ENCODE assay signal across 17 cellular contexts in genomic region chr11:15523576-15523975, GRCh38.
A peak's percentile ranks its signal among the peaks of the same experiment; 100 is the strongest.
DNase-seq lines count a peak whose midpoint lies in the region; TF ChIP-seq lines count a peak whose summit lies in the region.
"Had no signal": no experiment of that assay in that cellular context is flagged by ENCODE, and none has a peak within 500 bp of the region (broad histone marks: within the 10 kb centered on the region; RNA-seq: fewer than 3 reads in every experiment).

No MANE protein-coding gene starts in this region.

- no peaks in the 10 kb centered on the region for H4K20me1 ChIP-seq in hepatocyte (ENCODE audit: insufficient read depth, poor library complexity, severe bottlenecking)
- H4K20me1 ChIP-seq: BLaER1 had no signal

- H3K27ac Mint-ChIP-seq in nephron progenitor cell: no peak overlapping the region
- H3K27ac Mint-ChIP-seq in CD8-positive, alpha-beta memory T cell: no peak overlapping the region
- H3K27ac Mint-ChIP-seq: H9, HFFc6 had no signal

- in situ Hi-C loops in GM13976 (cut with MboI; ENCODE audit: low sequenced_read_pairs, unreplicated experiment): no loop called here

- H3K9me3 Mint-ChIP-seq in nephron progenitor cell: peaks cover 54% of the 10 kb centered on the region
- peaks cover 13 to 25% (median 18%) of the 10 kb centered on the region in 5 donors for H3K9me3 Mint-ChIP-seq in CD8-positive, alpha-beta memory T cell

- WGBS in hepatocyte (ENCODE audit: low lambda C conversion rate, missing lambda C conversion rate): 38% methylated on average over 2 of the region's 2 CpGs

- H3K27me3 ChIP-seq in hepatocyte: no peaks in the 10 kb centered on the region
- no peaks in the 10 kb centered on the region for H3K27me3 ChIP-seq in CD8-positive, alpha-beta memory T cell (ENCODE audit: insufficient read depth, low read length, poor library complexity, severe bottlenecking)
- H3K27me3 ChIP-seq: BLaER1 had no signal

- POLR2A ChIA-PET in HEK293T (lab: Yijun Ruan, JAX): no interaction called here
- POLR2A ChIA-PET in CD8-positive, alpha-beta memory T cell (lab: Charles Lee): no interaction called here

- no peaks in the 10 kb centered on the region for H3K79me2 ChIP-seq in hepatocyte

- no peak overlapping the region for H2AFZ ChIP-seq in hepatocyte

- H3K9me3 ChIP-seq in hepatocyte (ENCODE audit: low read depth): no peaks in the 10 kb centered on the region
- H3K9me3 ChIP-seq in CD8-positive, alpha-beta memory T cell (ENCODE audit: low read length): no peaks in the 10 kb centered on the region

- no peak for TF ChIP-seq CTCF in hepatocyte (IDR thresholded peaks at IDR 0.05; ENCODE audit: poor library complexity)
- TF ChIP-seq CTCF in nephron progenitor cell (IDR thresholded peaks at IDR 0.05): no peak
- no peak for TF ChIP-seq CTCF in GM13976 (IDR thresholded peaks at IDR 0.05; ENCODE audit: borderline replicate concordance, control extremely low read depth, extremely low read depth, insufficient read depth, missing control alignments)

- DNase-seq in HEK293T (ENCODE audit: extremely low spot score): peak; percentile 23
- DNase-seq in NCI-H1417 treated with DMSO at 0.1 percent for 48 hours (lab: John Stamatoyannopoulos, UW): peak; percentile 6
- no peak for DNase-seq in hepatocyte (ENCODE audit: low spot score)
- peak; percentile 3 for DNase-seq in nephron progenitor cell
- DNase-seq in CD8-positive, alpha-beta memory T cell: no peak
- DNase-seq in epidermal melanocyte (ENCODE audit: insufficient read length, low spot score): no peak
- no peak for DNase-seq in GM13976 (ENCODE audit: low spot score)
- DNase-seq: AML-193, Calu3, DMS 273 treated with DMSO at 0.1 percent for 48 hours, DMS79 treated with DMSO at 0.1 percent for 48 hours, EL, GOT3, H9, HFFc6 had no signal

- H3K36me3 Mint-ChIP-seq in nephron progenitor cell (ENCODE audit: low read depth): peaks cover 14% of the 10 kb centered on the region
- no peaks in the 10 kb centered on the region for H3K36me3 Mint-ChIP-seq in CD8-positive, alpha-beta memory T cell

- H3K4me3 ChIP-seq in hepatocyte: no peak overlapping the region
- no peak overlapping the region for H3K4me3 ChIP-seq in CD8-positive, alpha-beta memory T cell (ENCODE audit: low read length)
- H3K4me3 ChIP-seq: BLaER1, K562 had no signal

- CTCF ChIA-PET in HEK293T (lab: Yijun Ruan, JAX): interaction anchor here (0.7 kb wide), 1 partner anchor 616 kb away, joined by 3 read pairs; no protein-coding TSS in a partner anchor
- CTCF ChIA-PET in CD8-positive, alpha-beta memory T cell (lab: Charles Lee): no interaction called here

- no peak overlapping the region for H3K4me3 Mint-ChIP-seq in nephron progenitor cell
- H3K4me3 Mint-ChIP-seq in CD8-positive, alpha-beta memory T cell: no peak overlapping the region
- H3K4me3 Mint-ChIP-seq: H9, HFFc6 had no signal

- no peaks in the 10 kb centered on the region for H3K4me1 ChIP-seq in hepatocyte (ENCODE audit: insufficient read depth)
- no peaks in the 10 kb centered on the region for H3K4me1 ChIP-seq in CD8-positive, alpha-beta memory T cell (ENCODE audit: insufficient read depth, low read length)
- H3K4me1 ChIP-seq: BLaER1 had no signal

- peak overlapping the region; percentile 22 for H3K27ac ChIP-seq in hepatocyte
- no peak overlapping the region for H3K27ac ChIP-seq in CD8-positive, alpha-beta memory T cell (ENCODE audit: low read depth, low read length)
- H3K27ac ChIP-seq: BLaER1 had no signal

- no peak overlapping the region for H3K4me2 ChIP-seq in hepatocyte
- H3K4me2 ChIP-seq: BLaER1 had no signal

- H3K27me3 Mint-ChIP-seq in nephron progenitor cell (ENCODE audit: low read depth, poor library complexity): peaks cover 4% of the 10 kb centered on the region
- peaks cover 0 to 2% of the 10 kb centered on the region in 2 donors for H3K27me3 Mint-ChIP-seq in CD8-positive, alpha-beta memory T cell

- H3K4me1 Mint-ChIP-seq in nephron progenitor cell: peaks cover 18% of the 10 kb centered on the region
- H3K4me1 Mint-ChIP-seq in CD8-positive, alpha-beta memory T cell: no peaks in the 10 kb centered on the region

- no peaks in the 10 kb centered on the region for H3K36me3 ChIP-seq in hepatocyte (replicated peaks; ENCODE audit: insufficient read depth, low read depth)
- H3K36me3 ChIP-seq in CD8-positive, alpha-beta memory T cell (ENCODE audit: insufficient read depth, low read length): no peaks in the 10 kb centered on the region
- H3K36me3 ChIP-seq: BLaER1 had no signal

- no peaks in the 10 kb centered on the region for H3K9me2 ChIP-seq in hepatocyte (replicated peaks; ENCODE audit: insufficient read depth)

TF ChIP-seq in HEK293T, 16 proteins besides CTCF, POLR2A, EP300 and RAD21:
- TF ChIP-seq NFRKB (IDR thresholded peaks at IDR 0.05): no peak
- TF ChIP-seq ZNF384 (IDR thresholded peaks at IDR 0.05): peak; percentile 84
- TF ChIP-seq PKNOX1 (IDR thresholded peaks at IDR 0.05): peak; percentile 96
- no peak for TF ChIP-seq SP1 (IDR thresholded peaks at IDR 0.05)
- TF ChIP-seq CTBP1 (IDR thresholded peaks at IDR 0.05; ENCODE audit: borderline replicate concordance): peak; percentile 85

Comparison
In these comparisons a context has a peak if more than half of its experiments do, and no peak if none do; other contexts are left out.
1. DNase-seq: peak in HEK293T (single experiment), NCI-H1417 treated with DMSO at 0.1 percent for 48 hours (single experiment) and nephron progenitor cell (single experiment); none in hepatocyte (single experiment), CD8-positive, alpha-beta memory T cell (0 of 5), epidermal melanocyte (single experiment) and GM13976 (single experiment).